27 cellular contexts compared by ENCODE assay signal in the genomic region with DNA sequence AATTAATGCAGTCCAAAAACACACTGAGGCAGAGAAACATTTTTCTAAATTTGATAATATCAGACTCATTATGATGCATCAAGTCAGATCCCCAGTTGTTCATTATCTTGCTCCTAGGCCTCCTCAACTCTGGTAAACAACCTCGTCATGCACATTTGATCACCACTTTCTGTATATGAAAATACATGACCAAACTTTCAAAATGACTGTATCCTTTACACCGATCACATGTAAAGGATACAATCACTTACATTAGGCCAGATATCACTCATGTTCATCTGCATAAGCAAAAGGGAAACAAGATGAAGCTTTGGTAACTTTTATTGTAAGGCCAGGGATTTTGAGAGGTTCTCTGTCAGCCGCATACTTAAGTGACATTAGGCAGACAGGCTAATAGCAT.
"Had no signal": no experiment of that assay in that cellular context is flagged by ENCODE, and none has a peak within 500 bp of the region (broad histone marks: within the 10 kb centered on the region; RNA-seq: fewer than 3 reads in every experiment).

No MANE protein-coding gene starts in this region.

- FAIRE-seq: colon, kidney had no signal

- H3K27ac ChIP-seq: epithelial cell of prostate, gastrocnemius medialis, hepatocyte, psoas muscle, sigmoid colon, thoracic aorta, tibial nerve, upper lobe of right lung, uterus had no signal

- H3K27me3 ChIP-seq: gastrocnemius medialis, hepatocyte, sigmoid colon, tibial nerve, upper lobe of right lung, uterus had no signal

- H3K4me2 ChIP-seq: hepatocyte had no signal

- DNase-seq: effector CD8-positive, alpha-beta T cell; endodermal cell; foreskin fibroblast; gastrocnemius medialis; head of caudate nucleus; kidney; mesenchymal stem cell; mucosa of descending colon; naive B cell; nucleus accumbens; posterior cingulate gyrus; psoas muscle; right cardiac atrium; sigmoid colon; stimulated activated CD4-positive, alpha-beta T cell treated with anti-CD3 and anti-CD28 coated beads, Interleukin-2, amount 100 ng/mL, for 24 hours; stimulated activated CD4-positive, alpha-beta T cell treated with anti-CD3 and anti-CD28 coated beads, Interleukin-4, amount 100 ng/mL, for 24 hours; stimulated activated naive CD4-positive, alpha-beta T cell treated with Interleukin-2 at 50 U/mL for 16 hours; upper lobe of right lung; uterus had no signal

- ATAC-seq: esophagus mucosa; gastrocnemius medialis; left lobe of liver; mucosa of descending colon; psoas muscle; right cardiac atrium; stimulated activated effector memory CD8-positive, alpha-beta T cell treated with anti-CD3 and anti-CD28 coated beads, Interleukin-12 subunit alpha, Interleukin-12 subunit beta, amount 100 ng/mL, for 72 hours; upper lobe of right lung had no signal

- H3K4me1 ChIP-seq: gastrocnemius medialis, psoas muscle, sigmoid colon, tibial nerve, upper lobe of right lung, uterus had no signal

- H3K4me3 ChIP-seq: gastrocnemius medialis, hepatocyte, mucosa of descending colon, psoas muscle, sigmoid colon, thoracic aorta, tibial nerve, upper lobe of right lung, uterus had no signal

- H3K9me3 ChIP-seq: gastrocnemius medialis, mucosa of descending colon, psoas muscle, sigmoid colon, thoracic aorta, tibial nerve, upper lobe of right lung, uterus had no signal

- H3K36me3 ChIP-seq: gastrocnemius medialis, sigmoid colon, thoracic aorta, tibial nerve, upper lobe of right lung, uterus had no signal
